In the genomic region with DNA sequence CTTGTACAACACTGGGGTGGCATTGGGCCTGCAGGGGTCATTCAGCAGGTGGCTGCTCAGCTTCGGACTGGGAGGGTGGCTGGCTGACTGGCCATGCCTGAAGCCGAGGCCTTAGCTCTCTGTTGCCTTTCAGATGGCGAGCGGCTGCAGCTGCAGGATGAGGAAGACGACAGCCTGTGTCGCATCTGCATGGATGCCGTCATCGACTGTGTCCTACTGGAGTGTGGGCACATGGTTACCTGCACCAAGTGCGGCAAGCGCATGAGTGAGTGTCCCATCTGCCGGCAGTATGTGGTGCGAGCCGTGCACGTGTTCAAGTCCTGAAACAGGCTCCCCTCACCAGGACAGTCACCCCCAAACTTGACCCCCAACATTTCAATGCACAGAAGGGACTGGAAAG, we compare ENCODE assay signal across 25 cellular contexts. TPM values are rescaled to one million over a fixed set of nuclear protein-coding genes. Genes with fewer than 3 reads are reported as not detected.
DNase-seq lines count a peak whose midpoint lies in the region; ATAC-seq, FAIRE-seq and TF ChIP-seq lines count a peak whose summit lies in the region.
"Had no signal": no experiment of that assay in that cellular context is flagged by ENCODE, and none has a peak within 500 bp of the region (broad histone marks: within the 10 kb centered on the region; RNA-seq: fewer than 3 reads in every experiment).

No MANE protein-coding gene starts in this region.

- no peak overlapping the region for H3K4me3 ChIP-seq in HepG2 (replicated peaks in 1 of 3; ENCODE audit: insufficient read depth in 1 of 3, low read depth in 2 of 3, low read length in 3 of 3)
- no peak overlapping the region for H3K4me3 ChIP-seq in right lobe of liver
- H3K4me3 ChIP-seq in GM12878: no peak overlapping the region
- H3K4me3 ChIP-seq in muscle layer of duodenum (ENCODE audit: low read depth in 1 of 2, low read length in 2 of 2): peak overlapping the region in 1 of 2 donors; percentile 1
- H3K4me3 ChIP-seq: Peyer's patch, suprapubic skin, vagina had no signal

- TF ChIP-seq CTCF in HepG2 (CRISPR knock-in tag; IDR thresholded peaks at IDR 0.05) (no peak), right lobe of liver (IDR thresholded peaks at IDR 0.05) (no peak), GM12878 (IDR thresholded peaks at IDR 0.05 in 2 of 3, conservative IDR thresholded peaks at IDR 0.05 in 1 of 3; ENCODE audit: control insufficient read depth in 2 of 3, extremely low read depth in 1 of 3, insufficient read depth in 1 of 3, low read depth in 3 of 3, low read length in 3 of 3) (no peak)
- TF ChIP-seq CTCF in activated CD8-positive, alpha-beta T cell treated with anti-CD3 and anti-CD28 coated beads for 36 hours (IDR thresholded peaks at IDR 0.05): no peak

- H3K36me3 ChIP-seq in HepG2 (replicated peaks in 1 of 2; ENCODE audit: control insufficient read depth in 1 of 2, insufficient read depth in 2 of 2, low read length in 2 of 2) (peaks cover 21 to 77% of the 10 kb centered on the region in 2 experiments), right lobe of liver (peaks cover 0 to 64% (median 21%) of the 10 kb centered on the region in 4 donors), GM12878 (ENCODE audit: control insufficient read depth in 2 of 2, insufficient read depth in 2 of 2, low read length in 1 of 2) (peaks cover 31 to 49% of the 10 kb centered on the region in 2 experiments), muscle layer of duodenum (ENCODE audit: control insufficient read depth in 1 of 2, insufficient read depth in 2 of 2, low read length in 2 of 2) (peaks cover 48 to 59% of the 10 kb centered on the region in 2 donors)

- H2AFZ ChIP-seq in HepG2 (ENCODE audit: low read length): no peak overlapping the region
- no peak overlapping the region for H2AFZ ChIP-seq in GM12878 (ENCODE audit: control insufficient read depth, low read depth, low read length)

- no peak overlapping the region for H3K4me3 Mint-ChIP-seq in activated CD8-positive, alpha-beta T cell treated with anti-CD3 and anti-CD28 coated beads for 36 hours
- H3K4me3 Mint-ChIP-seq: activated CD4-positive, alpha-beta T cell treated with anti-CD3 and anti-CD28 coated beads, Interleukin-2, amount 10 ng/mL, durations not matched to agents 7 days and 5 days; brain; memory B cell; T-helper 1 cell treated with Interleukin-12 subunit alpha and Interleukin-12 subunit beta and Interleukin-4 antibody, amounts not matched to agents 30 μg/mL and 1 μg/mL, for 36 hours had no signal

- H3K4me1 Mint-ChIP-seq in activated CD8-positive, alpha-beta T cell treated with anti-CD3 and anti-CD28 coated beads for 36 hours (ENCODE audit: low read depth): no peaks in the 10 kb centered on the region
- H3K4me1 Mint-ChIP-seq: brain had no signal

- no peak for FAIRE-seq in HepG2 (lab: Jason Lieb, UNC)
- no peak for FAIRE-seq in GM12878 (lab: Jason Lieb, UNC)
- FAIRE-seq: G401.6 had no signal

- TF ChIP-seq EP300 in HepG2 (IDR thresholded peaks at IDR 0.05; ENCODE audit: low read depth in 2 of 2, low read length in 2 of 2) (no peak), HepG2 (CRISPR knock-in tag; IDR thresholded peaks at IDR 0.05; ENCODE audit: borderline replicate concordance) (no peak), GM12878 (IDR thresholded peaks at IDR 0.05; ENCODE audit: borderline replicate concordance in 1 of 2, control insufficient read depth in 1 of 2, low read depth in 2 of 2, low read length in 2 of 2) (no peak)

- ATAC-seq in HepG2: no peak; the same call in 2 of the 3 replicates
- no peak for ATAC-seq in right lobe of liver
- no peak for ATAC-seq in GM12878
- ATAC-seq in activated CD8-positive, alpha-beta T cell treated with anti-CD3 and anti-CD28 coated beads for 36 hours: no peak

- H3K27me3 Mint-ChIP-seq in activated CD8-positive, alpha-beta T cell treated with anti-CD3 and anti-CD28 coated beads for 36 hours: no peaks in the 10 kb centered on the region
- H3K27me3 Mint-ChIP-seq: activated CD4-positive, alpha-beta T cell treated with anti-CD3 and anti-CD28 coated beads, Interleukin-2, amount 10 ng/mL, durations not matched to agents 7 days and 5 days; brain; memory B cell; naive B cell had no signal

- H3K27ac Mint-ChIP-seq in activated CD8-positive, alpha-beta T cell treated with anti-CD3 and anti-CD28 coated beads for 36 hours: no peak overlapping the region
- H3K27ac Mint-ChIP-seq: activated CD4-positive, alpha-beta T cell treated with anti-CD3 and anti-CD28 coated beads, Interleukin-2, amount 10 ng/mL, durations not matched to agents 7 days and 5 days; T-helper 1 cell treated with Interleukin-12 subunit alpha and Interleukin-12 subunit beta and Interleukin-4 antibody, amounts not matched to agents 30 μg/mL and 1 μg/mL, for 36 hours had no signal

- TF ChIP-seq RAD21 in HepG2 (CRISPR knock-in tag; IDR thresholded peaks at IDR 0.05): no peak
- no peak for TF ChIP-seq RAD21 in GM12878 (IDR thresholded peaks at IDR 0.05; ENCODE audit: insufficient read depth, low read depth, low read length)

- DNase-seq in HepG2 (ENCODE audit: low spot score) (no peak), right lobe of liver (no peak), GM12878 (ENCODE audit: low read depth, low spot score) (no peak), substantia nigra (lab: John Stamatoyannopoulos, UW) (peak in 20 of 49 donors; percentile 6 to 70 (median 31)), NCI-H226 (no peak), EL (no peak)
- no peak for DNase-seq in activated CD8-positive, alpha-beta T cell treated with anti-CD3 and anti-CD28 coated beads for 36 hours
- DNase-seq: activated CD4-positive, alpha-beta T cell treated with anti-CD3 and anti-CD28 coated beads, Interleukin-2, amount 10 ng/mL, durations not matched to agents 7 days and 5 days; activated gamma-delta T cell; DMS 273 treated with DMSO at 0.1 percent for 48 hours; kidney glomerular epithelial cell; naive B cell; NCI-H1105; NCI-H2081 treated with DMSO at 0.1 percent for 48 hours; NCI-H446 treated with DMSO at 0.1 percent for 48 hours; Peyer's patch; stimulated activated CD4-positive, alpha-beta T cell treated with anti-CD3 and anti-CD28 coated beads, Interleukin-15, amount 100 ng/mL, for 24 hours had no signal

- intact Hi-C loops in HepG2 (cut with micrococcal nuclease; ENCODE audit: unreplicated experiment): no loop called here
- intact Hi-C loops in right lobe of liver (cut with DNase I): no loop called here
- intact Hi-C loops in GM12878 (cut with micrococcal nuclease; ENCODE audit: unreplicated experiment): no loop called here
- intact Hi-C loops in activated CD8-positive, alpha-beta T cell treated with anti-CD3 and anti-CD28 coated beads for 36 hours (cut with micrococcal nuclease): no loop called here

- H3K27me3 ChIP-seq in HepG2 (ENCODE audit: control insufficient read depth in 1 of 2, insufficient read depth in 2 of 2, low read length in 2 of 2) (no peaks in the 10 kb centered on the region), right lobe of liver (no peaks in the 10 kb centered on the region), GM12878 (replicated peaks in 1 of 2; ENCODE audit: control insufficient read depth in 2 of 2, insufficient read depth in 2 of 2, low read length in 1 of 2) (no peaks in the 10 kb centered on the region), muscle layer of duodenum (ENCODE audit: low read depth, low read length) (no peaks in the 10 kb centered on the region)
- H3K27me3 ChIP-seq: Peyer's patch, suprapubic skin, vagina had no signal

- no peak overlapping the region for H3K9ac ChIP-seq in HepG2 (ENCODE audit: insufficient read depth, low read depth, low read length)
- no peak overlapping the region for H3K9ac ChIP-seq in GM12878 (ENCODE audit: control insufficient read depth, insufficient read depth, low read length)

- H4K20me1 ChIP-seq in HepG2 (ENCODE audit: insufficient read depth, low read length) (no peaks in the 10 kb centered on the region), GM12878 (ENCODE audit: control insufficient read depth, insufficient read depth) (no peaks in the 10 kb centered on the region)

- RAD21 ChIA-PET in GM12878 (lab: Charles Lee; ENCODE audit: unreplicated experiment): no interaction called here

- CTCF ChIA-PET in HepG2 (lab: Yijun Ruan, JAX; ENCODE audit: low intra/inter-chr PET ratio, low total read pairs) (no interaction called here), GM12878 (lab: Yijun Ruan, JAX) (interaction anchor here (1.2 to 2.2 kb wide), 2 partner anchors 20 to 89 kb away, joined by 5 to 15 read pairs; no protein-coding TSS in a partner anchor)
- CTCF ChIA-PET in activated CD8-positive, alpha-beta T cell treated with anti-CD3 and anti-CD28 coated beads for 36 hours (lab: Charles Lee): interaction anchor here (0.6 to 3.3 kb wide), 5 partner anchors 9 to 125 kb away, joined by 3 to 19 read pairs (median 4); no protein-coding TSS in a partner anchor

- H3K4me2 ChIP-seq in HepG2 (ENCODE audit: low read depth, low read length) (no peak overlapping the region), GM12878 (ENCODE audit: control insufficient read depth, insufficient read depth) (no peak overlapping the region)

- POLR2A ChIA-PET in HepG2 (lab: Yijun Ruan, JAX): no interaction called here
- POLR2A ChIA-PET in GM12878 (lab: Charles Lee): no interaction called here
- POLR2A ChIA-PET in activated CD8-positive, alpha-beta T cell treated with anti-CD3 and anti-CD28 coated beads for 36 hours (lab: Charles Lee): interaction anchor here (0.6 to 1.4 kb wide), 4 partner anchors 9 to 71 kb away, joined by 3 to 5 read pairs (median 4); a partner anchor contains a TSS

- BruUV-seq in HepG2 (replicated peaks; lab: Mats Ljungman, UMichigan) (no TSS peak), GM12878 (replicated peaks; lab: Mats Ljungman, UMichigan) (no TSS peak)

- H3K36me3 Mint-ChIP-seq in activated CD8-positive, alpha-beta T cell treated with anti-CD3 and anti-CD28 coated beads for 36 hours (ENCODE audit: low read depth): peaks cover 57% of the 10 kb centered on the region

- no peaks in the 10 kb centered on the region for H3K9me3 ChIP-seq in HepG2 (ENCODE audit: low read length)
- no peaks in the 10 kb centered on the region for H3K9me3 ChIP-seq in right lobe of liver
- H3K9me3 ChIP-seq in GM12878 (replicated peaks; ENCODE audit: control insufficient read depth, insufficient read depth, low read length): no peaks in the 10 kb centered on the region
- no peaks in the 10 kb centered on the region for H3K9me3 ChIP-seq in muscle layer of duodenum (ENCODE audit: control insufficient read depth in 1 of 2, low read length in 2 of 2)
- H3K9me3 ChIP-seq: Peyer's patch, suprapubic skin, vagina had no signal

- no peaks in the 10 kb centered on the region for H3K9me3 Mint-ChIP-seq in activated CD8-positive, alpha-beta T cell treated with anti-CD3 and anti-CD28 coated beads for 36 hours
- H3K9me3 Mint-ChIP-seq: activated CD4-positive, alpha-beta T cell treated with anti-CD3 and anti-CD28 coated beads, Interleukin-2, amount 10 ng/mL, durations not matched to agents 7 days and 5 days; brain; memory B cell; T-helper 1 cell treated with Interleukin-12 subunit alpha and Interleukin-12 subunit beta and Interleukin-4 antibody, amounts not matched to agents 30 μg/mL and 1 μg/mL, for 36 hours had no signal

- no peaks in the 10 kb centered on the region for H3K4me1 ChIP-seq in HepG2 (ENCODE audit: insufficient read depth, low read length)
- no peaks in the 10 kb centered on the region for H3K4me1 ChIP-seq in right lobe of liver
- peaks cover 22% of the 10 kb centered on the region for H3K4me1 ChIP-seq in GM12878 (ENCODE audit: control insufficient read depth, insufficient read depth, low read length)
- H3K4me1 ChIP-seq in muscle layer of duodenum (ENCODE audit: control insufficient read depth in 1 of 2, insufficient read depth in 2 of 2, low read length in 2 of 2): peaks cover 0 to 4% of the 10 kb centered on the region in 2 donors
- H3K4me1 ChIP-seq: suprapubic skin, vagina had no signal

- TF ChIP-seq POLR2A in HepG2 (IDR thresholded peaks at IDR 0.05; ENCODE audit: insufficient read depth in 1 of 2, low read depth in 2 of 2, low read length in 2 of 2): no peak
- TF ChIP-seq POLR2A in right lobe of liver (IDR thresholded peaks at IDR 0.05): no peak
- peak; percentile 75 for TF ChIP-seq POLR2A in GM12878 (IDR thresholded peaks at IDR 0.05; ENCODE audit: low read depth, low read length)

- in situ Hi-C loops in HepG2 (cut with HindIII; ENCODE audit: extremely low pct_ligation_motif_present, low pct_unique_long_range_greater_than_20kb): no loop called here
- in situ Hi-C loops in GM12878 (cut with MboI): no loop called here

- WGBS in HepG2 (ENCODE audit: low lambda C conversion rate): 96% methylated on average over 10 of the region's 14 CpGs
- no CpG with 5 or more reads among the region's 14 CpGs for WGBS in right lobe of liver (ENCODE audit: insufficient coverage, low coverage, low lambda C conversion rate, missing lambda C conversion rate)
- WGBS in GM12878 (ENCODE audit: insufficient coverage, insufficient replicate concordance, low lambda C conversion rate, missing lambda C conversion rate): 90% methylated on average over 14 of the region's 14 CpGs

- no peaks in the 10 kb centered on the region for H3K79me2 ChIP-seq in HepG2 (ENCODE audit: insufficient read depth, low read length)
- peaks cover 4% of the 10 kb centered on the region for H3K79me2 ChIP-seq in GM12878 (ENCODE audit: control insufficient read depth, insufficient read depth, low read length)

- H3K27ac ChIP-seq in HepG2 (ENCODE audit: extremely low read length, insufficient read depth, low read length): no peak overlapping the region
- H3K27ac ChIP-seq in right lobe of liver: no peak overlapping the region
- no peak overlapping the region for H3K27ac ChIP-seq in GM12878 (ENCODE audit: control insufficient read depth, insufficient read depth)
- peak overlapping the region; percentile 41 for H3K27ac ChIP-seq in muscle layer of duodenum (ENCODE audit: low read length)
- H3K27ac ChIP-seq in substantia nigra (ENCODE audit: low read depth, low read length, poor library complexity, severe bottlenecking): peak overlapping the region; percentile 41
- H3K27ac ChIP-seq: C4-2B, suprapubic skin, vagina had no signal

- SMC1A ChIA-PET in GM12878 (lab: Charles Lee; ENCODE audit: uncharacterized antibody, unreplicated experiment): interaction anchor here (0.8 to 5.5 kb wide), 7 partner anchors 10 to 88 kb away, joined by 3 to 46 read pairs (median 5); a partner anchor contains a TSS

RNA-seq across cellular contexts. Expression of a gene that starts 23.3 kb away (rescaled TPM):
- 53.2 and 68.2 TPM in 2 replicates for total RNA-seq in HepG2 (2016; rRNA removed; fragmentation: Illumina TruSeq; extraction: Trizol)
- 21.6 and 23.1 TPM in 2 replicates for total RNA-seq in HepG2 (2016; cell fraction: cytosol; rRNA removed; fragmentation: Illumina TruSeq; extraction: Trizol; ENCODE audit: low read depth)
- total RNA-seq in HepG2 (2016; cell fraction: insoluble cytoplasmic fraction; rRNA removed; fragmentation: Illumina TruSeq; extraction: Trizol): 52.8 and 66.3 TPM in 2 replicates
- 36.1 and 37.2 TPM in 2 replicates for total RNA-seq in HepG2 (2016; cell fraction: membrane; rRNA removed; fragmentation: Illumina TruSeq; extraction: Trizol)
- 39.6 and 47.6 TPM in 2 replicates for total RNA-seq in HepG2 (2016; cell fraction: nucleus; rRNA removed; fragmentation: Illumina TruSeq; extraction: Trizol)
- polyA plus RNA-seq in HepG2 (2011; rRNA removed): 36.8 and 37.4 TPM in 2 replicates
- polyA plus RNA-seq in HepG2 (2011; cell fraction: cytosol; rRNA removed): 17.4 and 20.4 TPM in 2 replicates
- polyA plus RNA-seq in HepG2 (2011; cell fraction: nucleus; rRNA removed): 25.9 and 37.9 TPM in 2 replicates
- 27.0 and 30.9 TPM in 2 replicates for polyA plus RNA-seq in HepG2 (2012)
- polyA plus RNA-seq in HepG2 (2016; cell fraction: cytosol; fragmentation: Illumina TruSeq; extraction: Trizol; ENCODE audit: low read depth): 7.6 and 9.2 TPM in 2 replicates
- polyA plus RNA-seq in HepG2 (2016; cell fraction: insoluble cytoplasmic fraction; fragmentation: Illumina TruSeq; extraction: Trizol; ENCODE audit: low read depth): 56.9 and 60.9 TPM in 2 replicates
- 19.5 and 19.6 TPM in 2 replicates for polyA plus RNA-seq in HepG2 (2016; cell fraction: membrane; fragmentation: Illumina TruSeq; extraction: Trizol; ENCODE audit: low read depth)
- polyA plus RNA-seq in HepG2 (2016; cell fraction: nucleus; fragmentation: Illumina TruSeq; extraction: Trizol; ENCODE audit: insufficient read depth, low read depth): 49.3 and 52.3 TPM in 2 replicates
- 165 and 250 TPM in 2 replicates for polyA minus RNA-seq in HepG2 (2011; rRNA and poly(A)+ RNA removed; ENCODE audit: low replicate concordance)
- 13.7 and 21.9 TPM in 2 replicates for polyA minus RNA-seq in HepG2 (2011; cell fraction: cytosol; rRNA and poly(A)+ RNA removed)
- 40.6 and 41.5 TPM in 2 replicates for polyA minus RNA-seq in HepG2 (2011; cell fraction: nucleus; rRNA and poly(A)+ RNA removed)
- total RNA-seq in right lobe of liver: 10 to 100 TPM; 11.7 to 22.3 (median 14.6) TPM
- 95.7 and 96.2 TPM in 2 replicates for total RNA-seq in GM12878 (2013; cell fraction: nucleolus; rRNA removed)
- total RNA-seq in GM12878 (2014; rRNA removed): 199 and 205 TPM in 2 replicates
- total RNA-seq in GM12878 (2014; rRNA removed; fragmentation: Illumina TruSeq; extraction: Trizol): 93.8 and 101 TPM in 2 replicates
- total RNA-seq in GM12878 (2021): 80.6 and 88.1 TPM in 2 replicates
- 63.1 TPM for polyA plus RNA-seq in GM12878 (2011; ENCODE audit: low read depth)
- polyA plus RNA-seq in GM12878 (2011; rRNA removed): 36.3 and 63.6 TPM in 2 replicates
- 53.2 and 53.3 TPM in 2 replicates for polyA plus RNA-seq in GM12878 (2011; cell fraction: cytosol; rRNA removed)
- 120 and 125 TPM in 2 replicates for polyA plus RNA-seq in GM12878 (2011; cell fraction: nucleus; rRNA removed)
- 50.3 and 77.0 TPM in 2 replicates for polyA plus RNA-seq in GM12878 (2012)
- 86.2 and 108 TPM in 2 replicates for polyA plus RNA-seq in GM12878 (2014; fragmentation: Illumina TruSeq; extraction: Trizol)
- 100 to 1,000 TPM; 111 to 121 TPM for polyA plus RNA-seq in GM12878 (2014; fragmentation: Nextera tagmentation; extraction: Ambion mirVana)
- polyA plus RNA-seq in GM12878 (2014; rRNA removed): 119 and 162 TPM in 2 replicates
- polyA plus RNA-seq in GM12878 (2016; fragmentation: Nextera tagmentation; extraction: Ambion mirVana): 100 to 1,000 TPM; 168 to 177 TPM
- polyA minus RNA-seq in GM12878 (2011; rRNA and poly(A)+ RNA removed): 98.9 and 145 TPM in 2 replicates
- polyA minus RNA-seq in GM12878 (2011; cell fraction: cytosol; rRNA and poly(A)+ RNA removed): 25.1 and 33.7 TPM in 2 replicates
- 36.1 and 82.3 TPM in 2 replicates for polyA minus RNA-seq in GM12878 (2011; cell fraction: nucleus; rRNA and poly(A)+ RNA removed)
- total RNA-seq in activated CD8-positive, alpha-beta T cell treated with anti-CD3 and anti-CD28 coated beads for 36 hours: 10 to 100 TPM; 44.1 to 44.9 TPM

Comparison
In these comparisons a context has a peak if more than half of its experiments do, and no peak if none do; other contexts are left out.
1. H3K27ac ChIP-seq: peak in muscle layer of duodenum (single experiment) and substantia nigra (single experiment); none in HepG2 (single experiment), right lobe of liver (0 of 3) and GM12878 (single experiment).